ENCODE assay signal across 18 cellular contexts in genomic region chr12:110750784-110751461, GRCh38. TPM values are rescaled to one million over a fixed set of nuclear protein-coding genes. Genes with fewer than 3 reads are reported as not detected.
DNase-seq lines count a peak whose midpoint lies in the region; ATAC-seq and TF ChIP-seq lines count a peak whose summit lies in the region.
"Had no signal": no experiment of that assay in that cellular context is flagged by ENCODE, and none has a peak within 500 bp of the region (broad histone marks: within the 10 kb centered on the region; RNA-seq: fewer than 3 reads in every experiment).

No MANE protein-coding gene starts in this region.

- H3K4me1 ChIP-seq in breast epithelium (no peaks in the 10 kb centered on the region), mucosa of rectum (ENCODE audit: control insufficient read depth in 2 of 2, insufficient read depth in 2 of 2, low read length in 2 of 2) (peaks cover 0 to 4% of the 10 kb centered on the region in 2 donors), uterus (no peaks in the 10 kb centered on the region)

- H3K27ac Mint-ChIP-seq in MCF 10A (ENCODE audit: low read depth, unreplicated experiment) (peak overlapping the region; percentile 23), T-cell (no peak overlapping the region)
- H3K27ac Mint-ChIP-seq: naive B cell had no signal

- no peaks in the 10 kb centered on the region for H3K36me3 ChIP-seq in breast epithelium
- H3K36me3 ChIP-seq in mucosa of rectum (ENCODE audit: control insufficient read depth in 2 of 2, insufficient read depth in 2 of 2, low read length in 2 of 2) = no peaks in the 10 kb centered on the region
- H3K36me3 ChIP-seq in uterus = no peaks in the 10 kb centered on the region

- no peaks in the 10 kb centered on the region for H3K27me3 Mint-ChIP-seq in MCF 10A (ENCODE audit: insufficient read depth, unreplicated experiment)
- no peaks in the 10 kb centered on the region for H3K27me3 Mint-ChIP-seq in T-cell
- H3K27me3 Mint-ChIP-seq: naive B cell had no signal

- TF ChIP-seq POLR2A in breast epithelium (IDR thresholded peaks at IDR 0.05) (no peak), uterus (IDR thresholded peaks at IDR 0.05) (no peak)

- intact Hi-C loops in MCF 10A (cut with micrococcal nuclease) = no loop called here
- intact Hi-C loops in breast epithelium (cut with DNase I; ENCODE audit: low total_unique reads) = no loop called here
- intact Hi-C loops in uterus (cut with DNase I; ENCODE audit: low total_unique reads) = no loop called here

- H3K4me1 Mint-ChIP-seq in MCF 10A (ENCODE audit: insufficient read depth, unreplicated experiment) = peaks cover 5% of the 10 kb centered on the region
- H3K4me1 Mint-ChIP-seq in T-cell = no peaks in the 10 kb centered on the region

- H3K4me3 Mint-ChIP-seq in MCF 10A (ENCODE audit: unreplicated experiment) (no peak overlapping the region), T-cell (no peak overlapping the region)
- H3K4me3 Mint-ChIP-seq: naive B cell had no signal

- TF ChIP-seq CTCF in MCF 10A (IDR thresholded peaks at IDR 0.05; ENCODE audit: unreplicated experiment) (no peak), breast epithelium (IDR thresholded peaks at IDR 0.05) (no peak), uterus (IDR thresholded peaks at IDR 0.05) (no peak)

- H3K9ac ChIP-seq in mucosa of rectum (ENCODE audit: low read depth in 1 of 2, low read length in 2 of 2) = no peak overlapping the region

- H3K27ac ChIP-seq in breast epithelium (no peak overlapping the region), mucosa of rectum (ENCODE audit: low read depth in 2 of 2, low read length in 2 of 2) (peak overlapping the region; percentile 71 to 74), uterus (peak overlapping the region; percentile 72 to 75)
- H3K27ac ChIP-seq: 22Rv1, dorsolateral prefrontal cortex had no signal

- BruUV-seq in MCF 10A (replicated peaks; lab: Mats Ljungman, UMichigan) = no TSS peak

- H3K27me3 ChIP-seq in breast epithelium (no peaks in the 10 kb centered on the region), mucosa of rectum (ENCODE audit: control insufficient read depth in 2 of 2, insufficient read depth in 2 of 2, low read length in 2 of 2) (no peaks in the 10 kb centered on the region), uterus (no peaks in the 10 kb centered on the region)
- H3K27me3 ChIP-seq: dorsolateral prefrontal cortex had no signal

- CTCF ChIA-PET in MCF 10A (lab: Yijun Ruan, JAX) = no interaction called here
- CTCF ChIA-PET in T-cell (lab: Charles Lee) = no interaction called here

- H3K9me3 ChIP-seq in breast epithelium = no peaks in the 10 kb centered on the region
- no peaks in the 10 kb centered on the region for H3K9me3 ChIP-seq in mucosa of rectum (ENCODE audit: control insufficient read depth in 2 of 2, low read length in 2 of 2)
- no peaks in the 10 kb centered on the region for H3K9me3 ChIP-seq in uterus

- no peaks in the 10 kb centered on the region for H3K36me3 Mint-ChIP-seq in MCF 10A (ENCODE audit: insufficient read depth, unreplicated experiment)
- H3K36me3 Mint-ChIP-seq in T-cell = no peaks in the 10 kb centered on the region
- H3K36me3 Mint-ChIP-seq: naive B cell had no signal

- H3K4me3 ChIP-seq in breast epithelium = no peak overlapping the region
- no peak overlapping the region for H3K4me3 ChIP-seq in mucosa of rectum (ENCODE audit: low read length in 2 of 2)
- H3K4me3 ChIP-seq in uterus = no peak overlapping the region
- H3K4me3 ChIP-seq: dorsolateral prefrontal cortex had no signal

- no peak for ATAC-seq in T-cell (replicated peaks in 1 of 4)
- ATAC-seq: activated CD4-positive, CD25-positive, alpha-beta regulatory T cell treated with anti-CD3 and anti-CD28 coated beads, Interleukin-2, amount 50 U/mL, for 24 hours; esophagus mucosa had no signal

- POLR2A ChIA-PET in MCF 10A (lab: Yijun Ruan, JAX) (interaction anchor here (0.6 to 0.7 kb wide), 2 partner anchors 115 to 199 kb away, joined by 3 read pairs; no protein-coding TSS in a partner anchor), T-cell (lab: Charles Lee) (no interaction called here)

- DNase-seq in MCF 10A (ENCODE audit: unreplicated experiment) (peak; percentile 45), breast epithelium (ENCODE audit: low spot score in 2 of 2) (no peak), astrocyte of the hippocampus (ENCODE audit: low read depth, low spot score) (peak; percentile 31), uterus (peak; percentile 40 to 49), NCI-H146 (lab: John Stamatoyannopoulos, UW) (no peak), T-cell (no peak)
- DNase-seq in stimulated activated CD8-positive, alpha-beta memory T cell treated with anti-CD3 and anti-CD28 coated beads, Interleukin-4, amount 100 ng/mL, for 48 hours = no peak
- DNase-seq: DND-41, dorsolateral prefrontal cortex, H7, naive B cell, NCI-H1092 treated with DMSO at 0.1 percent for 48 hours, SHP77, substantia nigra had no signal

- H3K9me3 Mint-ChIP-seq in MCF 10A (ENCODE audit: unreplicated experiment) (no peaks in the 10 kb centered on the region), T-cell (no peaks in the 10 kb centered on the region)
- H3K9me3 Mint-ChIP-seq: naive B cell had no signal

RNA-seq across cellular contexts. Expression of gene PPP1CC, which starts 8.2 kb away (rescaled TPM):
- total RNA-seq in MCF 10A (2022) (79.4 and 94.6 TPM in 2 replicates), breast epithelium (100 to 1,000 TPM in 2 of 3 donors, 10 to 100 TPM in 1; 97.7 to 135 (median 106) TPM), uterus (100 to 1,000 TPM; 110 to 224 (median 134) TPM), T-cell (100 to 1,000 TPM; 113 to 154 (median 134) TPM)

Comparison
In these comparisons a context has a peak if more than half of its experiments do, and no peak if none do; other contexts are left out.
1. DNase-seq: peak in MCF 10A (single experiment), astrocyte of the hippocampus (single experiment) and uterus (2 of 2); none in breast epithelium (0 of 2), NCI-H146 (single experiment), stimulated activated CD8-positive, alpha-beta memory T cell treated with anti-CD3 and anti-CD28 coated beads, Interleukin-4, amount 100 ng/mL, for 48 hours (single experiment) and T-cell (0 of 34).
2. H3K27ac ChIP-seq: peak in mucosa of rectum (2 of 2) and uterus (2 of 2); none in breast epithelium (0 of 2).